In genomic region chr7:33039905-33040292, GRCh38 we compare ENCODE assay signal across 8 cellular contexts. TPM values are rescaled to one million over a fixed set of nuclear protein-coding genes. Genes with fewer than 3 reads are reported as not detected.
DNase-seq lines count a peak whose midpoint lies in the region; ATAC-seq and TF ChIP-seq lines count a peak whose summit lies in the region.

No MANE protein-coding gene starts in this region.

- no peaks in the 10 kb centered on the region for H3K36me3 ChIP-seq in hepatocyte (replicated peaks; ENCODE audit: insufficient read depth, low read depth)
- no peaks in the 10 kb centered on the region for H3K36me3 ChIP-seq in stomach

- intact Hi-C loops in stomach (cut with DNase I; ENCODE audit: low total_unique reads), result no loop called here

- CTCF ChIA-PET in HEK293T (lab: Yijun Ruan, JAX), result interaction anchor here (0.6 kb wide), 1 partner anchor 182 kb away, joined by 3 read pairs; no protein-coding TSS in a partner anchor

- peaks cover 87% of the 10 kb centered on the region for H3K79me2 ChIP-seq in hepatocyte

- no peak for ATAC-seq in activated naive CD4-positive, alpha-beta T cell treated with anti-CD3 and anti-CD28 coated beads, Interleukin-2, amount 50 U/mL, for 72 hours

- peaks cover 3% of the 10 kb centered on the region for H4K20me1 ChIP-seq in hepatocyte (ENCODE audit: insufficient read depth, poor library complexity, severe bottlenecking)

- peak overlapping the region; percentile 69 for H3K4me2 ChIP-seq in hepatocyte

- TF ChIP-seq CTCF in hepatocyte (IDR thresholded peaks at IDR 0.05; ENCODE audit: poor library complexity), result no peak
- no peak for TF ChIP-seq CTCF in stomach (IDR thresholded peaks at IDR 0.05)

- no peaks in the 10 kb centered on the region for H3K27me3 ChIP-seq in hepatocyte
- no peaks in the 10 kb centered on the region for H3K27me3 ChIP-seq in stomach

- peaks cover 5% of the 10 kb centered on the region for H3K36me3 Mint-ChIP-seq in IgD-negative memory B cell
- peaks cover 0 to 2% of the 10 kb centered on the region in 2 donors for H3K36me3 Mint-ChIP-seq in activated naive CD4-positive, alpha-beta T cell treated with anti-CD3 and anti-CD28 coated beads, Interleukin-2, amount 50 U/mL, for 72 hours

- TF ChIP-seq POLR2A in stomach (IDR thresholded peaks at IDR 0.05), result no peak

- no peaks in the 10 kb centered on the region for H3K27me3 Mint-ChIP-seq in IgD-negative memory B cell

- H3K4me3 ChIP-seq in hepatocyte, result no peak overlapping the region
- H3K4me3 ChIP-seq in stomach, result peak overlapping the region; percentile 27 to 45 (median 44)

- POLR2A ChIA-PET in HEK293T (lab: Yijun Ruan, JAX), result no interaction called here

- H3K27ac ChIP-seq in hepatocyte (no peak overlapping the region), stomach (peak overlapping the region; percentile 42 to 86 (median 76))

- H3K4me1 ChIP-seq in hepatocyte (ENCODE audit: insufficient read depth) (peaks cover 27% of the 10 kb centered on the region), stomach (peaks cover 26 to 78% (median 49%) of the 10 kb centered on the region in 4 donors)

- TF ChIP-seq EP300 in stomach (IDR thresholded peaks at IDR 0.05), result no peak

- DNase-seq in activated naive CD4-positive, alpha-beta T cell treated with anti-CD3 and anti-CD28 coated beads, Interleukin-2, amount 50 U/mL, for 72 hours (ENCODE audit: low spot score in 2 of 2), result no peak
- no peak for DNase-seq in hepatocyte (ENCODE audit: low spot score)
- DNase-seq in stomach, result no peak
- DNase-seq in HEK293T (ENCODE audit: extremely low spot score), result no peak
- no peak for DNase-seq in amygdala (lab: John Stamatoyannopoulos, UW)
- no peak for DNase-seq in stimulated activated CD4-positive, alpha-beta T cell treated with anti-CD3 and anti-CD28 coated beads, Interleukin-2, amount 100 ng/mL, for 48 hours
- no peak for DNase-seq in DMS153 treated with DMSO at 0.1 percent for 48 hours (lab: John Stamatoyannopoulos, UW; ENCODE audit: unreplicated experiment)

- H3K9me3 ChIP-seq in hepatocyte (ENCODE audit: low read depth) (no peaks in the 10 kb centered on the region), stomach (no peaks in the 10 kb centered on the region)

- WGBS in hepatocyte (ENCODE audit: low lambda C conversion rate, missing lambda C conversion rate), result 75% methylated on average over 1 of the region's 1 CpG
- WGBS in stomach, 5 donors, result 13 to 32% (median 17%) methylated on average over 1 of the region's 1 CpG

- H2AFZ ChIP-seq in hepatocyte, result no peak overlapping the region

- H3K4me3 Mint-ChIP-seq in IgD-negative memory B cell, result peak overlapping the region; percentile 79 to 93 (median 86)

- H3K9me3 Mint-ChIP-seq in IgD-negative memory B cell, result no peaks in the 10 kb centered on the region
- H3K9me3 Mint-ChIP-seq in activated naive CD4-positive, alpha-beta T cell treated with anti-CD3 and anti-CD28 coated beads, Interleukin-2, amount 50 U/mL, for 72 hours, result no peaks in the 10 kb centered on the region

- peaks cover 28 to 53% (median 43%) of the 10 kb centered on the region in 3 donors for H3K4me1 Mint-ChIP-seq in IgD-negative memory B cell

- H3K9me2 ChIP-seq in hepatocyte (replicated peaks; ENCODE audit: insufficient read depth), result no peaks in the 10 kb centered on the region

- H3K27ac Mint-ChIP-seq in IgD-negative memory B cell, result peak overlapping the region; percentile 16 to 25 (median 21)
- peak overlapping the region; percentile 72 to 85 for H3K27ac Mint-ChIP-seq in activated naive CD4-positive, alpha-beta T cell treated with anti-CD3 and anti-CD28 coated beads, Interleukin-2, amount 50 U/mL, for 72 hours

TF ChIP-seq in HEK293T, 16 proteins besides CTCF, POLR2A, EP300 and RAD21:
- no peak for TF ChIP-seq L3MBTL2 (conservative IDR thresholded peaks at IDR 0.05)
- TF ChIP-seq SP1 (IDR thresholded peaks at IDR 0.05), result no peak
- TF ChIP-seq ARNT (IDR thresholded peaks at IDR 0.05), result no peak
- TF ChIP-seq LEF1 (IDR thresholded peaks at IDR 0.05; ENCODE audit: borderline replicate concordance), result no peak
- no peak for TF ChIP-seq FOXK2 (IDR thresholded peaks at IDR 0.05)
- TF ChIP-seq HDGF (IDR thresholded peaks at IDR 0.05; ENCODE audit: borderline replicate concordance), result no peak
- TF ChIP-seq ZNF384 (IDR thresholded peaks at IDR 0.05), result no peak
- TF ChIP-seq ELF4 (IDR thresholded peaks at IDR 0.05), result no peak
- no peak for TF ChIP-seq NFRKB (IDR thresholded peaks at IDR 0.05)
- TF ChIP-seq TARDBP (IDR thresholded peaks at IDR 0.05), result no peak

RNA-seq across cellular contexts. Expression of gene NT5C3A, which starts 22.7 kb away (rescaled TPM):
- polyA plus RNA-seq in IgD-negative memory B cell, result 67.5 TPM
- 10 to 100 TPM; 37.9 to 53.5 TPM for total RNA-seq in activated naive CD4-positive, alpha-beta T cell treated with anti-CD3 and anti-CD28 coated beads, Interleukin-2, amount 50 U/mL, for 72 hours
- 38.0 and 39.2 TPM in 2 replicates for total RNA-seq in hepatocyte
- polyA plus RNA-seq in hepatocyte, result 18.8 and 21.2 TPM in 2 replicates
- 10 to 100 TPM in 3 of 5 donors, 1 to 10 TPM in 2; 1.2 to 98.0 (median 14.7) TPM for total RNA-seq in stomach
- polyA plus RNA-seq in stomach, result 10 to 100 TPM; 20.1 to 66.7 (median 20.7) TPM
